In the genomic region with DNA sequence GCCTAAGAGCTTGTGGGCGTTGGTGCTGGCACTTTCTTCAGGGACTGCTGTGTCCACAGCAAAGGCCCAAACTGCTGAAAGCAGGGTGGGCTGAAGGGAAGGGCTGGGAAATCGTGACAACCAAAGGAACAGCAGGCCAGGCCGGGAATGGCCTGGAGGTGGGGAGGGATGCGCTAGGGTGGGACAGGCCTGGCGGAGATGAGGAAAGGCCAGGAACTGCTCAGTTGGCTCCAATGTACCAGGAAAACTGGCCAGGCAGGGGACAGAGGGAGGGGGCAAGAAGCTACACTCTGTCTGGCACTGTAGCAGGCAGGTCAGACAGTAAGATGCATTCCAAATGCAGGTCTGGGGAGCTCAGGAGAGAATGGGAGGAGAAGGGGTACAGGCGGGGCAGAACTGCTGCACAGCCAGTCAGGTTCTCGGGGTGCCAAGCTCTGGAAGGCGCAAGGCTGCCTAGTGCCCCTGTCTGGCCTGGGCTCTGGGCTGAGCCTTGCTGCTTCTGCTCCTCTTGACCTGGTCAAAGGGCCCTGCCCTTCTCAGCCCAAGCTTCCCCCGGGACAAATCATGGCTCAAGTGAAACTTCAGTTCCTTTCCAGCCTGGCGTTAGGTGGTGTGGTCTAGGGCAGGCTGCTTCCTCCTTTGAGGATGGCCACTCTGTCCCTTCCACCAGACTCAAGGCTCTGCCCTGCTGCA, we compare ENCODE assay signal across 1 cellular context.
TF ChIP-seq lines count a peak whose summit lies in the region.

No MANE protein-coding gene starts in this region.

TF ChIP-seq in WTC11, 78 proteins besides CTCF, POLR2A, EP300 and RAD21 (continued from another document):
- TF ChIP-seq CREM (CRISPR knock-in tag; IDR thresholded peaks at IDR 0.05) (no peak), IRF2 (CRISPR knock-in tag; IDR thresholded peaks at IDR 0.05; ENCODE audit: borderline replicate concordance, low read depth) (no peak), PREB (CRISPR knock-in tag; IDR thresholded peaks at IDR 0.05; ENCODE audit: borderline replicate concordance) (no peak), CDX4 (CRISPR knock-in tag; IDR thresholded peaks at IDR 0.05; ENCODE audit: borderline replicate concordance) (no peak), JAZF1 (CRISPR knock-in tag; IDR thresholded peaks at IDR 0.05) (no peak), TP53 (CRISPR knock-in tag; IDR thresholded peaks at IDR 0.05) (no peak), ZNF532 (CRISPR knock-in tag; IDR thresholded peaks at IDR 0.05; ENCODE audit: borderline replicate concordance) (no peak), NFATC4 (CRISPR knock-in tag; IDR thresholded peaks at IDR 0.05) (no peak), ZBTB21 (CRISPR knock-in tag; IDR thresholded peaks at IDR 0.05; ENCODE audit: borderline replicate concordance) (no peak)
- TF ChIP-seq, protein P1, sequence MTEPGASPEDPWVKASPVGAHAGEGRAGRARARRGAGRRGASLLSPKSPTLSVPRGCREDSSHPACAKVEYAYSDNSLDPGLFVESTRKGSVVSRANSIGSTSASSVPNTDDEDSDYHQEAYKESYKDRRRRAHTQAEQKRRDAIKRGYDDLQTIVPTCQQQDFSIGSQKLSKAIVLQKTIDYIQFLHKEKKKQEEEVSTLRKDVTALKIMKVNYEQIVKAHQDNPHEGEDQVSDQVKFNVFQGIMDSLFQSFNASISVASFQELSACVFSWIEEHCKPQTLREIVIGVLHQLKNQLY (CRISPR knock-in tag; IDR thresholded peaks at IDR 0.05) = no peak
- TF ChIP-seq, protein P2, sequence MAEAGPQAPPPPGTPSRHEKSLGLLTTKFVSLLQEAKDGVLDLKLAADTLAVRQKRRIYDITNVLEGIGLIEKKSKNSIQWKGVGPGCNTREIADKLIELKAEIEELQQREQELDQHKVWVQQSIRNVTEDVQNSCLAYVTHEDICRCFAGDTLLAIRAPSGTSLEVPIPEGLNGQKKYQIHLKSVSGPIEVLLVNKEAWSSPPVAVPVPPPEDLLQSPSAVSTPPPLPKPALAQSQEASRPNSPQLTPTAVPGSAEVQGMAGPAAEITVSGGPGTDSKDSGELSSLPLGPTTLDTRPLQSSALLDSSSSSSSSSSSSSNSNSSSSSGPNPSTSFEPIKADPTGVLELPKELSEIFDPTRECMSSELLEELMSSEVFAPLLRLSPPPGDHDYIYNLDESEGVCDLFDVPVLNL (CRISPR knock-in tag; IDR thresholded peaks at IDR 0.05; ENCODE audit: borderline replicate concordance, low read depth) = no peak
- TF ChIP-seq, protein P3, sequence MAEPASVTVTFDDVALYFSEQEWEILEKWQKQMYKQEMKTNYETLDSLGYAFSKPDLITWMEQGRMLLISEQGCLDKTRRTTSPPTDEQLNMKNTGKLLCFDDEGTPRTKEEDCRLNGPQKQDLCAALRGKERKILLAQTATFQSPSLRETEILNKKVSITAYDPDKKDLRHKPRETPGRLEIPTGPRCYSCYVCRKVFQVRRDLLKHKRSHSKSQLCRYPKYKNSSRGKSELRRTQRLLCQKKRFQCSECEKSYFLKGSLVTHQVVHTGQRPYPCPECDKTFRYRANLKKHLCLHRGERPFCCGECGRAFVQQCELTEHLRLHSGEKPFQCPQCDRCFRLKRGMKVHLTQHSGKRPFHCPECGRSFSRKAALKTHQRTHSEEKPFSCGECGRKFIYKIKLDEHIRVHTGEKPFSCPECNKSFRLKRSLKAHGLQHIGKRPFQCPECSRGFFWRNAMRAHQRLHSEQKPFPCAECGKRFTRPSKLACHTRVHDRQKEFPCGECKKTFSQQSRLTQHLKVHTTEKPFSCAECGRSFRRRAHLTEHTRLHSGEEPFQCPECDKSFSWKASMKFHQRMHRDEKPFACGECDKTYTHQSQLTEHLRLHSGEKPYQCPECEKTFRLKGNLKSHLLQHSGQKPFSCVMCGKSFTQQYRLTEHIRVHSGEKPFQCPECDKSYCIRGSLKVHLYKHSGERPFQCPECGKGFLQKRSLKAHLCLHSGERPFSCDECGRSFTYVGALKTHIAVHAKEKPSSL (CRISPR knock-in tag; conservative IDR thresholded peaks at IDR 0.05) = no peak
TF ChIP-seq in WTC11: peak in this region for 0.
